In the genomic region with DNA sequence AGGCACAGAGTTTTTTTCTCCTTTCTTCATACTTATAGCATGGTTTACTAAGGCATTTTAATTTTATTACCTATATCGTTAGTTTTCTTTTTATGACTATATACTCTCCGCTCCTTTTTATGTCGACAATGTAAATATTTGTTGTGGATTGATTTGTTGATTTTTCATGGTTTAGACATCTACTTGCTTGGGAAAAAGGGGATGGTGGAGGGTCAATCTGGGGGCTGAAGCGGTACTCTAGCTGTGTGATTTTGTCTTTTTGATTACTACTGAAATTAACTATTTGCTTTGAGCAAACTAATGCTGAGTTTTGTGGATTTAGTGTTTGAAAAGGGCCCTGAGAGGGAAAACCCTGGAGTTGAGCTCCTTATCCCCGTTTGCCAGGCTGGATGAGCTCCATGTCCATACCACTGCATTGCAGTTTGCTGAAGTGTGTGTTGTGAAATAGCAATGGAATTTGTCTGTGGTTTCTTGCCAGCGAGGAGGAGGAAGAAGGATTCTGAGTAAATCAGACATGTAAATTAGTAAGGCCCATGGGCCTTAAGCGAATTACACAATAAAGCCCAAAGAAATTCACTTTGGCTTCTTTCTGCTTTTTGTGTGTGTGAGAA, we compare ENCODE assay signal across 9 cellular contexts.
DNase-seq lines count a peak whose midpoint lies in the region; ATAC-seq and TF ChIP-seq lines count a peak whose summit lies in the region.
"Had no signal": no experiment of that assay in that cellular context is flagged by ENCODE, and none has a peak within 500 bp of the region (broad histone marks: within the 10 kb centered on the region; RNA-seq: fewer than 3 reads in every experiment).

No MANE protein-coding gene starts in this region.

- ATAC-seq in omental fat pad (ENCODE audit: low FRiP score) = peak; percentile 88

- H3K4me1 ChIP-seq in Caco-2 = peaks cover 68% of the 10 kb centered on the region

- no peaks in the 10 kb centered on the region for H3K9me3 ChIP-seq in Caco-2

- H3K9me3 Mint-ChIP-seq in Caco-2 (ENCODE audit: unreplicated experiment) = no peaks in the 10 kb centered on the region
- no peaks in the 10 kb centered on the region for H3K9me3 Mint-ChIP-seq in dendritic cell treated with granulocyte-macrophage colony-stimulating factor and Interleukin-4, amounts not matched to agents 40 ng/mL and 50 ng/mL, for 4 days
- H3K9me3 Mint-ChIP-seq in activated T-cell treated with anti-CD3 and anti-CD28 coated beads, Interleukin-2, amount 50 U/mL, for 24 hours = no peaks in the 10 kb centered on the region

- peaks cover 6% of the 10 kb centered on the region for H3K36me3 Mint-ChIP-seq in Caco-2 (ENCODE audit: insufficient read depth, unreplicated experiment)
- H3K36me3 Mint-ChIP-seq in dendritic cell treated with granulocyte-macrophage colony-stimulating factor and Interleukin-4, amounts not matched to agents 40 ng/mL and 50 ng/mL, for 4 days (ENCODE audit: low read depth) = no peaks in the 10 kb centered on the region
- H3K36me3 Mint-ChIP-seq in activated T-cell treated with anti-CD3 and anti-CD28 coated beads, Interleukin-2, amount 50 U/mL, for 24 hours (ENCODE audit: low read depth) = no peaks in the 10 kb centered on the region

- H3K36me3 ChIP-seq in Caco-2 (ENCODE audit: control insufficient read depth, insufficient read depth, low read length) = no peaks in the 10 kb centered on the region

- BruUV-seq in Caco-2 (replicated peaks; lab: Mats Ljungman, UMichigan) = no TSS peak

- intact Hi-C loops in Caco-2 (cut with micrococcal nuclease; ENCODE audit: unreplicated experiment) = loop anchor here (1.0 to 10.0 kb wide), 8 partner anchors 16 to 1151 kb away; a partner anchor contains a TSS
- intact Hi-C loops in dendritic cell treated with granulocyte-macrophage colony-stimulating factor and Interleukin-4, amounts not matched to agents 40 ng/mL and 50 ng/mL, for 4 days (cut with micrococcal nuclease) = loop anchor here (5.0 to 10.0 kb wide), 3 partner anchors 89 to 1151 kb away; no protein-coding TSS in a partner anchor

- POLR2A ChIA-PET in Caco-2 (lab: Charles Lee) = interaction anchor here (1.0 to 1.1 kb wide), 3 partner anchors 78 to 1155 kb away, joined by 3 to 5 read pairs (median 3); a partner anchor contains a TSS

- TF ChIP-seq CTCF in Caco-2 (IDR thresholded peaks at IDR 0.05; ENCODE audit: insufficient read depth in 1 of 2, low read depth in 1 of 2, low read length in 1 of 2, severe bottlenecking in 1 of 2, unreplicated experiment in 1 of 2) = no peak
- no peak for TF ChIP-seq CTCF in omental fat pad (IDR thresholded peaks at IDR 0.05)

- CTCF ChIA-PET in Caco-2 (lab: Charles Lee) = interaction anchor here (0.6 to 2.4 kb wide), 10 partner anchors 16 to 509 kb away, joined by 3 to 9 read pairs (median 3); no protein-coding TSS in a partner anchor

- no peaks in the 10 kb centered on the region for H3K27me3 Mint-ChIP-seq in Caco-2 (ENCODE audit: insufficient read depth, unreplicated experiment)
- no peaks in the 10 kb centered on the region for H3K27me3 Mint-ChIP-seq in dendritic cell treated with granulocyte-macrophage colony-stimulating factor and Interleukin-4, amounts not matched to agents 40 ng/mL and 50 ng/mL, for 4 days
- H3K27me3 Mint-ChIP-seq in activated T-cell treated with anti-CD3 and anti-CD28 coated beads, Interleukin-2, amount 50 U/mL, for 24 hours = no peaks in the 10 kb centered on the region

- H3K4me1 Mint-ChIP-seq in Caco-2 (ENCODE audit: low read depth, unreplicated experiment) = peaks cover 33% of the 10 kb centered on the region
- H3K4me1 Mint-ChIP-seq in dendritic cell treated with granulocyte-macrophage colony-stimulating factor and Interleukin-4, amounts not matched to agents 40 ng/mL and 50 ng/mL, for 4 days (ENCODE audit: low read depth) = peaks cover 37% of the 10 kb centered on the region
- H3K4me1 Mint-ChIP-seq in activated T-cell treated with anti-CD3 and anti-CD28 coated beads, Interleukin-2, amount 50 U/mL, for 24 hours (ENCODE audit: low read depth) = peaks cover 44% of the 10 kb centered on the region

- peak overlapping the region; percentile 19 for H3K4me3 Mint-ChIP-seq in Caco-2 (ENCODE audit: unreplicated experiment)
- H3K4me3 Mint-ChIP-seq in dendritic cell treated with granulocyte-macrophage colony-stimulating factor and Interleukin-4, amounts not matched to agents 40 ng/mL and 50 ng/mL, for 4 days = peak overlapping the region; percentile 46
- no peak overlapping the region for H3K4me3 Mint-ChIP-seq in activated T-cell treated with anti-CD3 and anti-CD28 coated beads, Interleukin-2, amount 50 U/mL, for 24 hours

- H3K27me3 ChIP-seq in Caco-2 (replicated peaks; ENCODE audit: control insufficient read depth, insufficient read depth, low read length) = no peaks in the 10 kb centered on the region

- H3K4me3 ChIP-seq in Caco-2 (ENCODE audit: low read depth, low read length) = no peak overlapping the region

- H3K27ac Mint-ChIP-seq in Caco-2 (ENCODE audit: unreplicated experiment) = peak overlapping the region; percentile 63
- peak overlapping the region; percentile 77 for H3K27ac Mint-ChIP-seq in dendritic cell treated with granulocyte-macrophage colony-stimulating factor and Interleukin-4, amounts not matched to agents 40 ng/mL and 50 ng/mL, for 4 days
- H3K27ac Mint-ChIP-seq in activated T-cell treated with anti-CD3 and anti-CD28 coated beads, Interleukin-2, amount 50 U/mL, for 24 hours = no peak overlapping the region

- DNase-seq in Caco-2 (peak; percentile 77 to 80), NCI-H460 (ENCODE audit: extremely low read depth, low read depth) (peak; percentile 64), omental fat pad (ENCODE audit: low spot score) (peak; percentile 26), cortex of kidney (lab: John Stamatoyannopoulos, UW) (no peak), amygdala (lab: John Stamatoyannopoulos, UW) (no peak), T-helper 9 cell (no peak)
- no peak for DNase-seq in activated T-cell treated with anti-CD3 and anti-CD28 coated beads, Interleukin-2, amount 50 U/mL, for 24 hours
- DNase-seq: activated CD4-positive, CD25-positive, alpha-beta regulatory T cell had no signal

Comparison
In these comparisons a context has a peak if more than half of its experiments do, and no peak if none do; other contexts are left out.
1. DNase-seq: peak in Caco-2 (2 of 2), NCI-H460 (single experiment) and omental fat pad (single experiment); none in activated T-cell treated with anti-CD3 and anti-CD28 coated beads, Interleukin-2, amount 50 U/mL, for 24 hours (single experiment), cortex of kidney (single experiment), amygdala (0 of 56) and T-helper 9 cell (single experiment).